Comparison of ENCODE assay signal across 1 cellular context in genomic region chr13:72651196-72651595, GRCh38.
TF ChIP-seq lines count a peak whose summit lies in the region.

No MANE protein-coding gene starts in this region.

TF ChIP-seq in WTC11, 78 proteins besides CTCF, POLR2A, EP300 and RAD21 (continued from another document):
- TF ChIP-seq, protein P1, sequence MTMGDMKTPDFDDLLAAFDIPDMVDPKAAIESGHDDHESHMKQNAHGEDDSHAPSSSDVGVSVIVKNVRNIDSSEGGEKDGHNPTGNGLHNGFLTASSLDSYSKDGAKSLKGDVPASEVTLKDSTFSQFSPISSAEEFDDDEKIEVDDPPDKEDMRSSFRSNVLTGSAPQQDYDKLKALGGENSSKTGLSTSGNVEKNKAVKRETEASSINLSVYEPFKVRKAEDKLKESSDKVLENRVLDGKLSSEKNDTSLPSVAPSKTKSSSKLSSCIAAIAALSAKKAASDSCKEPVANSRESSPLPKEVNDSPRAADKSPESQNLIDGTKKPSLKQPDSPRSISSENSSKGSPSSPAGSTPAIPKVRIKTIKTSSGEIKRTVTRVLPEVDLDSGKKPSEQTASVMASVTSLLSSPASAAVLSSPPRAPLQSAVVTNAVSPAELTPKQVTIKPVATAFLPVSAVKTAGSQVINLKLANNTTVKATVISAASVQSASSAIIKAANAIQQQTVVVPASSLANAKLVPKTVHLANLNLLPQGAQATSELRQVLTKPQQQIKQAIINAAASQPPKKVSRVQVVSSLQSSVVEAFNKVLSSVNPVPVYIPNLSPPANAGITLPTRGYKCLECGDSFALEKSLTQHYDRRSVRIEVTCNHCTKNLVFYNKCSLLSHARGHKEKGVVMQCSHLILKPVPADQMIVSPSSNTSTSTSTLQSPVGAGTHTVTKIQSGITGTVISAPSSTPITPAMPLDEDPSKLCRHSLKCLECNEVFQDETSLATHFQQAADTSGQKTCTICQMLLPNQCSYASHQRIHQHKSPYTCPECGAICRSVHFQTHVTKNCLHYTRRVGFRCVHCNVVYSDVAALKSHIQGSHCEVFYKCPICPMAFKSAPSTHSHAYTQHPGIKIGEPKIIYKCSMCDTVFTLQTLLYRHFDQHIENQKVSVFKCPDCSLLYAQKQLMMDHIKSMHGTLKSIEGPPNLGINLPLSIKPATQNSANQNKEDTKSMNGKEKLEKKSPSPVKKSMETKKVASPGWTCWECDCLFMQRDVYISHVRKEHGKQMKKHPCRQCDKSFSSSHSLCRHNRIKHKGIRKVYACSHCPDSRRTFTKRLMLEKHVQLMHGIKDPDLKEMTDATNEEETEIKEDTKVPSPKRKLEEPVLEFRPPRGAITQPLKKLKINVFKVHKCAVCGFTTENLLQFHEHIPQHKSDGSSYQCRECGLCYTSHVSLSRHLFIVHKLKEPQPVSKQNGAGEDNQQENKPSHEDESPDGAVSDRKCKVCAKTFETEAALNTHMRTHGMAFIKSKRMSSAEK (CRISPR knock-in tag; IDR thresholded peaks at IDR 0.05; ENCODE audit: borderline replicate concordance), result no peak
- TF ChIP-seq ZNF396 (CRISPR knock-in tag; IDR thresholded peaks at IDR 0.05; ENCODE audit: borderline replicate concordance) (no peak), NFE2L1 (CRISPR knock-in tag; IDR thresholded peaks at IDR 0.05) (no peak)
